In the genomic region with DNA sequence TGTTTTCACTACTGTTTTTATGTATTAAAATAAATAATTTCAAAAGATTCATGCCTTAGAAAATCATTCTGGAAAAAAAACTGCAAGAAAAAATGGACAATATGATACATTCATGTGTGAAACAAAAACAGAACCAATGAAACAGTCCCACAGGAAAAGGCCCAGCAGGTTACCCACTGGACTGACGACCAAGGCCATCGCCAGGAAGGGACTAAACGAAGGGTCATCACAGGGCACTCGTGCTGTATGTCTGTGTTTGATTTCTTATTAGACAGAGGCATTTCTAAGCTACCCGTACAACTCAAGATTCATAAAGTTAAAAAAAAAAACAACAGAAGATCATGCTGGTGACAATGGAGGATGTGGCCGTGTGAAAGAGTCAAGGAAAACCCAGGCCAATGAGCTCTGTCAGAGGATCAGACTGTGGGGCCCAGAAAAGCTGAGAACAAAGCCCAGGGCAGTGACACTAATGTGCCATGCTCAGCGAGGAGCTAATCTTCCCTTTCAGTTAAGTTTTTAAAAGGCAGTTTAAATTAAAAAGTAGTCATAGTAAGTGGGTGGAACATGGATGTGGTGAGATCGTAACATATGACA, we compare ENCODE assay signal across 10 cellular contexts. TPM values are rescaled to one million over a fixed set of nuclear protein-coding genes. Genes with fewer than 3 reads are reported as not detected.
DNase-seq lines count a peak whose midpoint lies in the region; ATAC-seq and TF ChIP-seq lines count a peak whose summit lies in the region.
"Had no signal": no experiment of that assay in that cellular context is flagged by ENCODE, and none has a peak within 500 bp of the region (broad histone marks: within the 10 kb centered on the region; RNA-seq: fewer than 3 reads in every experiment).

No MANE protein-coding gene starts in this region.

- H3K4me1 Mint-ChIP-seq in T-helper 17 cell: peaks cover 58% of the 10 kb centered on the region

- H3K36me3 Mint-ChIP-seq in T-helper 17 cell (ENCODE audit: low read depth): no peaks in the 10 kb centered on the region

- WGBS in esophagus, 2 donors: 69 to 73% methylated on average over 8 of the region's 8 CpGs

- DNase-seq in GM12865 (ENCODE audit: low read depth): no peak
- DNase-seq in T-helper 17 cell: no peak
- no peak for DNase-seq in gastrocnemius medialis
- no peak for DNase-seq in NCI-H2227 treated with DMSO at 0.1 percent for 48 hours (lab: John Stamatoyannopoulos, UW)
- DNase-seq in H4 (ENCODE audit: low spot score): no peak
- no peak for DNase-seq in SKM-1 (lab: John Stamatoyannopoulos, UW; ENCODE audit: unreplicated experiment)
- DNase-seq: DMS53, MM.1S had no signal

- H3K36me3 ChIP-seq in esophagus (ENCODE audit: control insufficient read depth in 2 of 2, insufficient read depth in 2 of 2, low read length in 1 of 2) (peaks cover 0 to 3% of the 10 kb centered on the region in 2 donors), gastrocnemius medialis (peaks cover 0 to 9% of the 10 kb centered on the region in 2 donors)

- H3K4me1 ChIP-seq in esophagus (ENCODE audit: control insufficient read depth in 2 of 2, insufficient read depth in 2 of 2, low read length in 1 of 2): peaks cover 2 to 29% of the 10 kb centered on the region in 2 donors
- H3K4me1 ChIP-seq in gastrocnemius medialis: peaks cover 5 to 16% of the 10 kb centered on the region in 2 donors

- H3K4me3 Mint-ChIP-seq in T-helper 17 cell: peak overlapping the region; percentile 89

- intact Hi-C loops in gastrocnemius medialis (cut with DNase I; ENCODE audit: low total_unique reads): loop anchor here (5.0 kb wide), 1 partner anchor 81 kb away; no protein-coding TSS in a partner anchor

- H3K27ac Mint-ChIP-seq in T-helper 17 cell: peak overlapping the region; percentile 100

- H3K9me3 ChIP-seq in T-helper 17 cell (ENCODE audit: control insufficient read depth, low read length, poor library complexity, severe bottlenecking): no peaks in the 10 kb centered on the region
- H3K9me3 ChIP-seq in esophagus (ENCODE audit: control insufficient read depth in 2 of 2, insufficient read depth in 1 of 2, low read depth in 1 of 2, low read length in 1 of 2): no peaks in the 10 kb centered on the region
- no peaks in the 10 kb centered on the region for H3K9me3 ChIP-seq in gastrocnemius medialis

- no peaks in the 10 kb centered on the region for H3K27me3 Mint-ChIP-seq in T-helper 17 cell

- TF ChIP-seq CTCF in GM12865 (IDR thresholded peaks at IDR 0.05; ENCODE audit: insufficient read depth, low read depth, low read length, missing control alignments): no peak
- no peak for TF ChIP-seq CTCF in gastrocnemius medialis (IDR thresholded peaks at IDR 0.05 in 4 of 5, conservative IDR thresholded peaks at IDR 0.05 in 1 of 5)

- in situ Hi-C loops in gastrocnemius medialis (cut with MboI; ENCODE audit: low sequenced_read_pairs in 4 of 4): loop anchor here in 1 of 4 donors (25.0 kb wide), 1 partner anchor 126 kb away; no protein-coding TSS in a partner anchor

- H3K4me3 ChIP-seq in GM12865 (ENCODE audit: low read depth, low read length): peak overlapping the region; percentile 21
- H3K4me3 ChIP-seq in esophagus (ENCODE audit: low read depth in 1 of 2, low read length in 2 of 2): no peak overlapping the region
- no peak overlapping the region for H3K4me3 ChIP-seq in gastrocnemius medialis

- H3K27ac ChIP-seq in esophagus (ENCODE audit: low read depth in 2 of 2, low read length in 1 of 2) (peak overlapping the region; percentile 76 to 80), gastrocnemius medialis (peak overlapping the region; percentile 18 to 68 (median 48))

- TF ChIP-seq POLR2A in gastrocnemius medialis (IDR thresholded peaks at IDR 0.05): no peak

- H3K27me3 ChIP-seq in esophagus (ENCODE audit: control insufficient read depth in 1 of 2, insufficient read depth in 2 of 2, low read length in 2 of 2) (no peaks in the 10 kb centered on the region), gastrocnemius medialis (no peaks in the 10 kb centered on the region)

- no peak for ATAC-seq in T-helper 17 cell
- ATAC-seq in gastrocnemius medialis: no peak
- ATAC-seq in HG02763 (IDR thresholded peaks at IDR 0.05; ENCODE audit: unreplicated experiment): no peak

RNA-seq across cellular contexts. Expression of a gene that starts 31.8 kb away (rescaled TPM):
- 10 to 100 TPM; 35.1 to 49.2 TPM for total RNA-seq in T-helper 17 cell
- polyA plus RNA-seq in esophagus: 10 to 100 TPM; 29.0 to 47.1 TPM
- total RNA-seq in gastrocnemius medialis: 10 to 100 TPM; 20.2 to 29.1 (median 22.0) TPM
- total RNA-seq in H4 (2014; rRNA removed; shearing (Covaris generic)): 49.4 and 52.6 TPM in 2 replicates

RNA-seq across cellular contexts. Expression of a gene that starts 33.4 kb away (rescaled TPM):
- 10 to 100 TPM; 11.6 to 11.9 TPM for total RNA-seq in T-helper 17 cell
- polyA plus RNA-seq in esophagus: 1 to 10 TPM; 2.6 to 3.7 TPM
- total RNA-seq in gastrocnemius medialis: 1 to 10 TPM; 3.2 to 6.3 (median 5.1) TPM
- total RNA-seq in H4 (2014; rRNA removed; shearing (Covaris generic)): 3.6 and 5.0 TPM in 2 replicates
